Comparison of ENCODE assay signal across 19 cellular contexts in the genomic region with DNA sequence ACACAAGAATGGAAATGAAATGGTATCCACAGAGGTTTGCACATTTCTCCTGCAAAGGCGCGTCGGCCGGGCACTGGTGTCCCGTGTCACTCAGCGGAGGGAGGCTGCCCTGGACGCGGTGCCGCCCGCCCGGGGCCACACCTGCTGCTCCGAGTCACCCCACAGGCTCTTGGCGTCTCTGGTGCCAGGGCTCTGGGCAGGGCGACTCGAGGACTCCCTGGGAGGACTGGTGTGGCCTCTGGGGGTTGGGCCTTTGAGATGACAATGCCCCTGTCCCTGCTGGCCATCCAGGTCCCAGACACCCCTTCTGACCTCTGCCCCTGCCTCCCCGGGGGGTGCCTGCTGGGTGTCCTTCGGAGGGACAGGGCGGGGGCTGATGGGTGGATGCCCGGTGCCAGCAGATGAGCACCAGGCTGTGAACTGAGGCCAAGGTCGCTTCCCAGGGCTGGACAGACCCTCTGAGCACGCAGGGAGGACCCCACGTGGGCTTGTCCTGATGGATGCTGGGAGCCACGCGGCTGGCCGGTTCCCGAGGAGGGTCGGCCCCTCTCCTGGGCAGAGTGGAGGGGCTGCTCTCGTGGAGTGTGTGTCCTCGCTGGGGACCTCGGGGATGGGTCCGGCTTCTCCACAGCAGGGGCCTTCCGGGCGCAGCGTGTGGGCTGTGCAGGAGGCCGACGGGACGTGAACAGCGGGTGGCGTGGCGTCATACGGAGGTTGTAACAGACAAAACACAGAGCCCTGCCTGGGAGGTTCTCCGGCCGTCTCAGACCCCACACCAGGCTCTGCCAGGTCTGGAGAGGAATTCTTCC. TPM values are rescaled to one million over a fixed set of nuclear protein-coding genes. Genes with fewer than 3 reads are reported as not detected.
DNase-seq lines count a peak whose midpoint lies in the region; ATAC-seq and TF ChIP-seq lines count a peak whose summit lies in the region.
"Had no signal": no experiment of that assay in that cellular context is flagged by ENCODE, and none has a peak within 500 bp of the region (broad histone marks: within the 10 kb centered on the region; RNA-seq: fewer than 3 reads in every experiment).

No MANE protein-coding gene starts in this region.

- H3K27ac ChIP-seq in angular gyrus (ENCODE audit: low read depth, low read length), result peak overlapping the region; percentile 96
- peak overlapping the region in 50 of 59 donors; percentile 2 to 93 (median 82) for H3K27ac ChIP-seq in dorsolateral prefrontal cortex
- peak overlapping the region; percentile 94 for H3K27ac ChIP-seq in layer of hippocampus (ENCODE audit: low read depth, low read length)
- peak overlapping the region; percentile 85 for H3K27ac ChIP-seq in temporal lobe (ENCODE audit: low read depth, low read length)

- intact Hi-C loops in dorsolateral prefrontal cortex (cut with DNase I), result no loop called here

- TF ChIP-seq CTCF in dorsolateral prefrontal cortex (IDR thresholded peaks at IDR 0.05 in 54 of 56, conservative IDR thresholded peaks at IDR 0.05 in 2 of 56; ENCODE audit: low read depth in 1 of 56, partially characterized antibody in 56 of 56), result no peak

- H3K27me3 ChIP-seq in dorsolateral prefrontal cortex, result no peaks in the 10 kb centered on the region
- no peaks in the 10 kb centered on the region for H3K27me3 ChIP-seq in layer of hippocampus (ENCODE audit: control insufficient read depth, insufficient read depth, low read length)

- DNase-seq in dorsolateral prefrontal cortex, result no peak
- DNase-seq in stimulated activated naive CD4-positive, alpha-beta T cell (lab: John Stamatoyannopoulos, UW), result no peak
- no peak for DNase-seq in NCI-H82 (lab: John Stamatoyannopoulos, UW)
- DNase-seq: C1 segment of cervical spinal cord; CD4-positive, CD25-positive, alpha-beta regulatory T cell; CD8-positive, alpha-beta memory T cell; COR-L47; DMS 273 treated with DMSO at 0.1 percent for 48 hours; DMS53; DND-41; EL had no signal

- no peak for ATAC-seq in GM21390 (IDR thresholded peaks at IDR 0.05; ENCODE audit: unreplicated experiment)
- ATAC-seq: GM12878, HCT116 had no signal

- H3K4me3 ChIP-seq in dorsolateral prefrontal cortex, result no peak overlapping the region
- H3K4me3 ChIP-seq: GM12878 had no signal

RNA-seq across cellular contexts. Expression of a gene that starts 4.7 kb away (rescaled TPM):
- total RNA-seq in dorsolateral prefrontal cortex (10 to 100 TPM; 18.8 to 43.6 (median 24.6) TPM), temporal lobe (16.2 TPM)

RNA-seq across cellular contexts. Expression of a gene that starts 24.6 kb away (rescaled TPM):
- total RNA-seq in dorsolateral prefrontal cortex, result 1 to 10 TPM in 80 of 120 experiments, under 1 TPM in 40; 0.36 to 2.7 (median 1.4) TPM
- total RNA-seq in temporal lobe, result 0.25 TPM
- total RNA-seq: GM12878 had no signal

RNA-seq across cellular contexts. Expression of a gene that starts 46.0 kb away (rescaled TPM):
- total RNA-seq in dorsolateral prefrontal cortex (1 to 10 TPM in 27 of 120 experiments, under 1 TPM in 93; 0.13 to 1.7 (median 0.63) TPM), temporal lobe (0.25 TPM)
- total RNA-seq: A172, G401, GM12878 had no signal

RNA-seq across cellular contexts. Expression of a gene that starts 58.5 kb away (rescaled TPM):
- total RNA-seq in dorsolateral prefrontal cortex (10 to 100 TPM; 10.1 to 58.3 (median 26.2) TPM), temporal lobe (9.6 TPM)
